In genomic region chr5:141598389-141599360, GRCh38 we compare ENCODE assay signal across 8 cellular contexts. TPM values are rescaled to one million over a fixed set of nuclear protein-coding genes. Genes with fewer than 3 reads are reported as not detected.
DNase-seq lines count a peak whose midpoint lies in the region; ATAC-seq, FAIRE-seq and TF ChIP-seq lines count a peak whose summit lies in the region.

No MANE protein-coding gene starts in this region.

- H3K9me3 ChIP-seq in pancreas (no peaks in the 10 kb centered on the region), PC-9 (ENCODE audit: insufficient read depth, low read depth) (no peaks in the 10 kb centered on the region), tibial nerve (peaks cover 0 to 9% (median 0%) of the 10 kb centered on the region in 4 donors)

- no peaks in the 10 kb centered on the region for H3K9me2 ChIP-seq in PC-9 (ENCODE audit: insufficient read depth)

- CTCF ChIA-PET in PC-9 (lab: Charles Lee): no interaction called here

- ATAC-seq in GM18505 (IDR thresholded peaks at IDR 0.05; ENCODE audit: unreplicated experiment) (peak; percentile 45), pancreas (peak in 3 of 4 donors; percentile 41 to 69 (median 49)), GM21381 (IDR thresholded peaks at IDR 0.05; ENCODE audit: unreplicated experiment) (no peak)

- no peaks in the 10 kb centered on the region for H3K36me3 ChIP-seq in pancreas
- H3K36me3 ChIP-seq in PC-9 (ENCODE audit: low read depth): no peaks in the 10 kb centered on the region
- H3K36me3 ChIP-seq in tibial nerve: peaks cover 0 to 16% (median 0%) of the 10 kb centered on the region in 3 donors

- no peaks in the 10 kb centered on the region for H3K27me3 ChIP-seq in pancreas
- no peaks in the 10 kb centered on the region for H3K27me3 ChIP-seq in PC-9 (ENCODE audit: insufficient read depth, low read depth)
- no peaks in the 10 kb centered on the region for H3K27me3 ChIP-seq in tibial nerve

- H4K20me1 ChIP-seq in PC-9 (ENCODE audit: insufficient read depth): peaks cover 23% of the 10 kb centered on the region

- H3K4me1 ChIP-seq in pancreas (peaks cover 0 to 13% (median 3%) of the 10 kb centered on the region in 3 donors), PC-9 (replicated peaks; ENCODE audit: insufficient read depth) (peaks cover 6% of the 10 kb centered on the region), tibial nerve (peaks cover 0 to 6% (median 1%) of the 10 kb centered on the region in 4 donors)

- no peak overlapping the region for H2AFZ ChIP-seq in PC-9

- FAIRE-seq in pancreas (lab: Jason Lieb, UNC): no peak

- TF ChIP-seq EP300 in tibial nerve (IDR thresholded peaks at IDR 0.05): no peak

- DNase-seq in HT1080 (ENCODE audit: low read depth) (peak; percentile 48), dermis blood vessel endothelial cell (peak; percentile 9), pancreas (no peak), PC-9 (no peak), tibial nerve (ENCODE audit: low spot score in 2 of 2) (no peak), GOT3 (lab: John Stamatoyannopoulos, UW) (no peak)

- 64 to 68% methylated on average over 3 of the region's 3 CpGs for WGBS in pancreas, 2 donors
- 59 to 65% methylated on average over 3 of the region's 3 CpGs for WGBS in tibial nerve, 2 donors

- H3K4me2 ChIP-seq in PC-9: no peak overlapping the region

- POLR2A ChIA-PET in PC-9 (lab: Charles Lee; ENCODE audit: unreplicated experiment): no interaction called here

- BruUV-seq in PC-9 (replicated peaks; lab: Mats Ljungman, UMichigan): no TSS peak

- H3K4me3 ChIP-seq in pancreas (no peak overlapping the region), PC-9 (no peak overlapping the region), tibial nerve (no peak overlapping the region)

- TF ChIP-seq CTCF in pancreas (IDR thresholded peaks at IDR 0.05): no peak
- no peak for TF ChIP-seq CTCF in PC-9 (conservative IDR thresholded peaks at IDR 0.05)
- no peak for TF ChIP-seq CTCF in tibial nerve (IDR thresholded peaks at IDR 0.05)

- H3K79me2 ChIP-seq in PC-9 (ENCODE audit: low read depth): peaks cover 84% of the 10 kb centered on the region

- intact Hi-C loops in pancreas (cut with DNase I): no loop called here
- intact Hi-C loops in PC-9 (cut with micrococcal nuclease; ENCODE audit: unreplicated experiment): loop anchor here (10.0 kb wide), 1 partner anchor 366 kb away; the partner anchor contains the start of gene RNF14

- peaks cover 2% of the 10 kb centered on the region; the same call in 1 of the 2 replicates for H3F3A ChIP-seq in PC-9 (ENCODE audit: insufficient read depth, low read depth)

- H3K27ac ChIP-seq in pancreas (no peak overlapping the region), PC-9 (no peak overlapping the region), tibial nerve (no peak overlapping the region)

- TF ChIP-seq POLR2A in GM18505 (IDR thresholded peaks at IDR 0.05; ENCODE audit: borderline replicate concordance, extremely low read depth, insufficient read depth, insufficient read length): no peak
- no peak for TF ChIP-seq POLR2A in tibial nerve (IDR thresholded peaks at IDR 0.05)

RNA-seq across cellular contexts. Expression of gene DIAPH1, which starts 20.1 kb away (rescaled TPM):
- total RNA-seq in HT1080 (2014; rRNA removed; shearing (Covaris generic)): 60.8 and 62.0 TPM in 2 replicates
- polyA plus RNA-seq in HT1080 (2015; cell fraction: cytosol; rRNA removed): 76.8 and 85.8 TPM in 2 replicates
- 199 and 204 TPM in 2 replicates for polyA plus RNA-seq in HT1080 (2015; cell fraction: nucleus; rRNA removed)
- total RNA-seq in dermis blood vessel endothelial cell: 42.2 and 91.9 TPM in 2 replicates
- 10 to 100 TPM; 41.1 to 72.7 (median 61.0) TPM for total RNA-seq in pancreas
- 10 to 100 TPM; 28.9 to 41.2 TPM for polyA plus RNA-seq in pancreas
- 148 and 157 TPM in 2 replicates for total RNA-seq in PC-9 (2021)
- 100 to 1,000 TPM in 1 of 4 donors, 10 to 100 TPM in 3; 59.4 to 102 (median 64.0) TPM for total RNA-seq in tibial nerve

RNA-seq across cellular contexts. Expression of gene HDAC3, which starts 38.0 kb away (rescaled TPM):
- 86.7 and 104 TPM in 2 replicates for total RNA-seq in HT1080 (2014; rRNA removed; shearing (Covaris generic))
- polyA plus RNA-seq in HT1080 (2015; cell fraction: cytosol; rRNA removed): 52.6 and 53.8 TPM in 2 replicates
- polyA plus RNA-seq in HT1080 (2015; cell fraction: nucleus; rRNA removed): 77.6 and 85.8 TPM in 2 replicates
- total RNA-seq in dermis blood vessel endothelial cell (43.7 and 45.0 TPM in 2 replicates), pancreas (10 to 100 TPM; 17.8 to 28.5 (median 26.0) TPM), PC-9 (2021) (76.0 and 87.0 TPM in 2 replicates), tibial nerve (10 to 100 TPM; 33.0 to 38.3 (median 36.5) TPM)
- 10 to 100 TPM; 30.5 to 68.9 TPM for polyA plus RNA-seq in pancreas

RNA-seq across cellular contexts. Expression of gene RELL2, which starts 38.1 kb away (rescaled TPM):
- total RNA-seq in HT1080 (2014; rRNA removed; shearing (Covaris generic)): 13.1 and 15.3 TPM in 2 replicates
- 6.8 TPM in 2 replicates for polyA plus RNA-seq in HT1080 (2015; cell fraction: cytosol; rRNA removed)
- 26.1 and 28.6 TPM in 2 replicates for polyA plus RNA-seq in HT1080 (2015; cell fraction: nucleus; rRNA removed)
- total RNA-seq in dermis blood vessel endothelial cell: 3.9 and 9.9 TPM in 2 replicates
- 1 to 10 TPM in 3 of 6 donors, under 1 TPM in 3; 0.67 to 2.2 (median 1.1) TPM for total RNA-seq in pancreas
- polyA plus RNA-seq in pancreas: 1 to 10 TPM; 7.1 to 9.0 TPM
- 3.3 and 5.0 TPM in 2 replicates for total RNA-seq in PC-9 (2021)
- 1 to 10 TPM; 2.0 to 8.7 (median 4.1) TPM for total RNA-seq in tibial nerve

RNA-seq across cellular contexts. Expression of gene FCHSD1, which starts 52.5 kb away (rescaled TPM):
- 7.2 and 7.5 TPM in 2 replicates for total RNA-seq in HT1080 (2014; rRNA removed; shearing (Covaris generic))
- 6.3 and 6.8 TPM in 2 replicates for polyA plus RNA-seq in HT1080 (2015; cell fraction: cytosol; rRNA removed)
- 89.1 and 99.4 TPM in 2 replicates for polyA plus RNA-seq in HT1080 (2015; cell fraction: nucleus; rRNA removed)
- total RNA-seq in dermis blood vessel endothelial cell (20.9 and 24.0 TPM in 2 replicates), pancreas (10 to 100 TPM in 1 of 6 donors, 1 to 10 TPM in 5; 4.8 to 18.3 (median 7.7) TPM), PC-9 (2021) (36.4 and 36.6 TPM in 2 replicates), tibial nerve (10 to 100 TPM; 10.7 to 53.4 (median 34.5) TPM)
- polyA plus RNA-seq in pancreas: 10 to 100 TPM; 20.0 to 22.4 TPM

Comparison
In these comparisons a context has a peak if more than half of its experiments do, and no peak if none do; other contexts are left out.
1. DNase-seq: peak in HT1080 (single experiment) and dermis blood vessel endothelial cell (single experiment); none in pancreas (0 of 6), PC-9 (0 of 2), tibial nerve (0 of 2) and GOT3 (single experiment).